8 cellular contexts compared by ENCODE assay signal in genomic region chr19:53908106-53908932, GRCh38. TPM values are rescaled to one million over a fixed set of nuclear protein-coding genes. Genes with fewer than 3 reads are reported as not detected.
DNase-seq lines count a peak whose midpoint lies in the region; ATAC-seq and TF ChIP-seq lines count a peak whose summit lies in the region.

No MANE protein-coding gene starts in this region.

- no peaks in the 10 kb centered on the region for H3K79me2 ChIP-seq in Karpas-422 (ENCODE audit: low read length)

- CTCF ChIA-PET in activated CD8-positive, alpha-beta memory T cell treated with anti-CD3 and anti-CD28 coated beads, Interleukin-2, amount 10 ng/mL, durations not matched to agents 7 days and 5 days (lab: Charles Lee) = interaction anchor here (2.0 kb wide), 1 partner anchor 115 kb away, joined by 8 read pairs; no protein-coding TSS in a partner anchor

- H3K36me3 ChIP-seq in CD4-positive, CD25-positive, alpha-beta regulatory T cell (ENCODE audit: control insufficient read depth, insufficient read depth, low read length) = no peaks in the 10 kb centered on the region
- no peaks in the 10 kb centered on the region for H3K36me3 ChIP-seq in Karpas-422 (ENCODE audit: insufficient read depth, low read length)
- H3K36me3 ChIP-seq in endodermal cell (ENCODE audit: control insufficient read depth, insufficient read depth, low read length) = no peaks in the 10 kb centered on the region
- H3K36me3 ChIP-seq in upper lobe of right lung = no peaks in the 10 kb centered on the region

- peak in 2 of 3 donors; percentile 18 to 43 for DNase-seq in CD4-positive, CD25-positive, alpha-beta regulatory T cell
- peak; percentile 68 for DNase-seq in Karpas-422
- peak; percentile 64 for DNase-seq in activated CD8-positive, alpha-beta memory T cell treated with anti-CD3 and anti-CD28 coated beads, Interleukin-2, amount 10 ng/mL, durations not matched to agents 7 days and 5 days
- peak; percentile 95 for DNase-seq in endodermal cell
- no peak for DNase-seq in upper lobe of right lung
- DNase-seq in NCI-H774 (lab: John Stamatoyannopoulos, UW) = no peak

- no peak overlapping the region for H3K4me3 ChIP-seq in CD4-positive, CD25-positive, alpha-beta regulatory T cell (ENCODE audit: low read depth, low read length)
- H3K4me3 ChIP-seq in Karpas-422 (ENCODE audit: low read length) = no peak overlapping the region
- H3K4me3 ChIP-seq in endodermal cell (ENCODE audit: low read length) = no peak overlapping the region
- no peak overlapping the region for H3K4me3 ChIP-seq in upper lobe of right lung

- no peak overlapping the region for H3K27ac ChIP-seq in CD4-positive, CD25-positive, alpha-beta regulatory T cell (ENCODE audit: insufficient read depth, low read length, poor library complexity, severe bottlenecking)
- H3K27ac ChIP-seq in Karpas-422 (ENCODE audit: low read length) = no peak overlapping the region
- no peak overlapping the region for H3K27ac ChIP-seq in endodermal cell (ENCODE audit: low read depth, low read length)
- H3K27ac ChIP-seq in upper lobe of right lung = no peak overlapping the region

- peaks cover 17% of the 10 kb centered on the region for H3K4me1 ChIP-seq in CD4-positive, CD25-positive, alpha-beta regulatory T cell (ENCODE audit: control insufficient read depth, insufficient read depth, low read length, poor library complexity, severe bottlenecking)
- H3K4me1 ChIP-seq in Karpas-422 (ENCODE audit: low read length) (no peaks in the 10 kb centered on the region), endodermal cell (ENCODE audit: control insufficient read depth, insufficient read depth, low read length) (no peaks in the 10 kb centered on the region), upper lobe of right lung (no peaks in the 10 kb centered on the region)

- H3K9ac ChIP-seq in Karpas-422 (ENCODE audit: low read length) = no peak overlapping the region
- no peak overlapping the region for H3K9ac ChIP-seq in endodermal cell (ENCODE audit: extremely low read depth, low read length, poor library complexity, severe bottlenecking)

- H3K9me2 ChIP-seq in Karpas-422 (replicated peaks; ENCODE audit: insufficient read depth, low read length) = no peaks in the 10 kb centered on the region

- peaks cover 5 to 37% (median 14%) of the 10 kb centered on the region in 4 donors for H3K4me1 Mint-ChIP-seq in CD4-positive, CD25-positive, alpha-beta regulatory T cell
- H3K4me1 Mint-ChIP-seq in activated CD8-positive, alpha-beta memory T cell treated with anti-CD3 and anti-CD28 coated beads, Interleukin-2, amount 10 ng/mL, durations not matched to agents 7 days and 5 days = peaks cover 25% of the 10 kb centered on the region
- H3K4me1 Mint-ChIP-seq in endodermal cell = peaks cover 18% of the 10 kb centered on the region
- peaks cover 15% of the 10 kb centered on the region for H3K4me1 Mint-ChIP-seq in nephron

- no peak overlapping the region for H3K4me2 ChIP-seq in Karpas-422 (ENCODE audit: low read depth, low read length, poor library complexity, severe bottlenecking)

- peak; percentile 32 to 41 for ATAC-seq in CD4-positive, CD25-positive, alpha-beta regulatory T cell (ENCODE audit: low read depth in 2 of 2)
- ATAC-seq in activated CD8-positive, alpha-beta memory T cell treated with anti-CD3 and anti-CD28 coated beads, Interleukin-2, amount 10 ng/mL, durations not matched to agents 7 days and 5 days = peak; percentile 81
- ATAC-seq in upper lobe of right lung (peak; percentile 60), HG02763 (IDR thresholded peaks at IDR 0.05; ENCODE audit: unreplicated experiment) (no peak)

- peaks cover 79% of the 10 kb centered on the region for H3K27me3 Mint-ChIP-seq in CD4-positive, CD25-positive, alpha-beta regulatory T cell
- H3K27me3 Mint-ChIP-seq in activated CD8-positive, alpha-beta memory T cell treated with anti-CD3 and anti-CD28 coated beads, Interleukin-2, amount 10 ng/mL, durations not matched to agents 7 days and 5 days = peaks cover 74% of the 10 kb centered on the region
- H3K27me3 Mint-ChIP-seq in endodermal cell (ENCODE audit: insufficient read depth) = peaks cover 92% of the 10 kb centered on the region
- peaks cover 92% of the 10 kb centered on the region for H3K27me3 Mint-ChIP-seq in nephron (ENCODE audit: low read depth)

- H3K36me3 Mint-ChIP-seq in CD4-positive, CD25-positive, alpha-beta regulatory T cell = peaks cover 5% of the 10 kb centered on the region
- peaks cover 2% of the 10 kb centered on the region for H3K36me3 Mint-ChIP-seq in activated CD8-positive, alpha-beta memory T cell treated with anti-CD3 and anti-CD28 coated beads, Interleukin-2, amount 10 ng/mL, durations not matched to agents 7 days and 5 days
- H3K36me3 Mint-ChIP-seq in endodermal cell (ENCODE audit: low read depth) = no peaks in the 10 kb centered on the region
- H3K36me3 Mint-ChIP-seq in nephron (ENCODE audit: low read depth) = peaks cover 3% of the 10 kb centered on the region

- TF ChIP-seq CTCF in endodermal cell (conservative IDR thresholded peaks at IDR 0.05) (no peak), nephron (IDR thresholded peaks at IDR 0.05; ENCODE audit: unreplicated experiment in 3 of 3) (no peak), upper lobe of right lung (IDR thresholded peaks at IDR 0.05) (no peak)

- 2 to 5% methylated on average over 12 to 51 of the region's 51 CpGs for WGBS in endodermal cell (ENCODE audit: insufficient coverage in 1 of 2, insufficient read length in 1 of 2), 2 experiments

- intact Hi-C loops in upper lobe of right lung (cut with DNase I) = loop anchor here (10.0 kb wide), 1 partner anchor 116 kb away; no protein-coding TSS in a partner anchor

- no peak overlapping the region for H3K27ac Mint-ChIP-seq in CD4-positive, CD25-positive, alpha-beta regulatory T cell
- peak overlapping the region; percentile 31 for H3K27ac Mint-ChIP-seq in activated CD8-positive, alpha-beta memory T cell treated with anti-CD3 and anti-CD28 coated beads, Interleukin-2, amount 10 ng/mL, durations not matched to agents 7 days and 5 days
- no peak overlapping the region for H3K27ac Mint-ChIP-seq in endodermal cell
- peak overlapping the region in 1 of 3 experiments; percentile 56 for H3K27ac Mint-ChIP-seq in nephron

- H2AFZ ChIP-seq in Karpas-422 (ENCODE audit: low read length) = no peak overlapping the region

- peaks cover 10% of the 10 kb centered on the region for H3K27me3 ChIP-seq in CD4-positive, CD25-positive, alpha-beta regulatory T cell (ENCODE audit: control insufficient read depth, insufficient read depth, low read length)
- H3K27me3 ChIP-seq in Karpas-422 (ENCODE audit: low read length) (no peaks in the 10 kb centered on the region), endodermal cell (ENCODE audit: control insufficient read depth, insufficient read depth, low read length, poor library complexity, severe bottlenecking) (peaks cover 85% of the 10 kb centered on the region), upper lobe of right lung (peaks cover 65% of the 10 kb centered on the region)

- H3K9me3 ChIP-seq in CD4-positive, CD25-positive, alpha-beta regulatory T cell (ENCODE audit: control insufficient read depth in 2 of 2, low read length in 2 of 2) = no peaks in the 10 kb centered on the region
- H3K9me3 ChIP-seq in Karpas-422 (ENCODE audit: low read length) (no peaks in the 10 kb centered on the region), endodermal cell (ENCODE audit: control insufficient read depth, low read length) (no peaks in the 10 kb centered on the region), upper lobe of right lung (no peaks in the 10 kb centered on the region)

- H3K4me3 Mint-ChIP-seq in CD4-positive, CD25-positive, alpha-beta regulatory T cell = peak overlapping the region in 2 of 4 donors; percentile 52 to 69
- H3K4me3 Mint-ChIP-seq in activated CD8-positive, alpha-beta memory T cell treated with anti-CD3 and anti-CD28 coated beads, Interleukin-2, amount 10 ng/mL, durations not matched to agents 7 days and 5 days = no peak overlapping the region
- H3K4me3 Mint-ChIP-seq in endodermal cell (peak overlapping the region; percentile 50), nephron (peak overlapping the region; percentile 77 to 84 (median 80))

- H4K20me1 ChIP-seq in Karpas-422 (ENCODE audit: insufficient read depth, low read depth, low read length) = peaks cover 6% of the 10 kb centered on the region; the same call in 1 of the 2 replicates

- peaks cover 0 to 4% (median 0%) of the 10 kb centered on the region in 7 donors for H3K9me3 Mint-ChIP-seq in CD4-positive, CD25-positive, alpha-beta regulatory T cell
- H3K9me3 Mint-ChIP-seq in activated CD8-positive, alpha-beta memory T cell treated with anti-CD3 and anti-CD28 coated beads, Interleukin-2, amount 10 ng/mL, durations not matched to agents 7 days and 5 days (ENCODE audit: low read depth) = no peaks in the 10 kb centered on the region
- H3K9me3 Mint-ChIP-seq in endodermal cell = no peaks in the 10 kb centered on the region
- peaks cover 4% of the 10 kb centered on the region for H3K9me3 Mint-ChIP-seq in nephron

RNA-seq across cellular contexts. Expression of gene CACNG7, which starts 0.8 kb away (rescaled TPM):
- total RNA-seq in CD4-positive, CD25-positive, alpha-beta regulatory T cell = not detected
- not detected for polyA plus RNA-seq in CD4-positive, CD25-positive, alpha-beta regulatory T cell
- total RNA-seq in Karpas-422 (2014; rRNA removed; shearing (Covaris generic); ENCODE audit: low replicate concordance) = not detected in 2 replicates
- total RNA-seq in activated CD8-positive, alpha-beta memory T cell treated with anti-CD3 and anti-CD28 coated beads, Interleukin-2, amount 10 ng/mL, durations not matched to agents 7 days and 5 days = not detected
- total RNA-seq in endodermal cell (1 to 10 TPM; 2.7 to 3.4 TPM), upper lobe of right lung (not detected)
- 48.2 TPM for polyA plus RNA-seq in endodermal cell (2013, experiment 1 of 2)
- 46.4 TPM for polyA plus RNA-seq in endodermal cell (2013, experiment 2 of 2)

RNA-seq across cellular contexts. Expression of gene PRKCG, which starts 26.3 kb away (rescaled TPM):
- total RNA-seq in CD4-positive, CD25-positive, alpha-beta regulatory T cell = not detected
- polyA plus RNA-seq in CD4-positive, CD25-positive, alpha-beta regulatory T cell = not detected
- total RNA-seq in Karpas-422 (2014; rRNA removed; shearing (Covaris generic); ENCODE audit: low replicate concordance) = not detected in 2 replicates
- total RNA-seq in activated CD8-positive, alpha-beta memory T cell treated with anti-CD3 and anti-CD28 coated beads, Interleukin-2, amount 10 ng/mL, durations not matched to agents 7 days and 5 days = not detected
- total RNA-seq in endodermal cell (1 to 10 TPM; 2.7 to 5.6 TPM), upper lobe of right lung (not detected)
- 10.6 TPM for polyA plus RNA-seq in endodermal cell (2013, experiment 1 of 2)
- polyA plus RNA-seq in endodermal cell (2013, experiment 2 of 2) = 8.2 TPM

RNA-seq across cellular contexts. Expression of gene MYADM, which starts 40.6 kb away (rescaled TPM):
- total RNA-seq in CD4-positive, CD25-positive, alpha-beta regulatory T cell = 280 TPM
- 10 to 100 TPM; 26.1 to 36.3 (median 35.5) TPM for polyA plus RNA-seq in CD4-positive, CD25-positive, alpha-beta regulatory T cell
- total RNA-seq in Karpas-422 (2014; rRNA removed; shearing (Covaris generic); ENCODE audit: low replicate concordance) = not detected in 2 replicates
- total RNA-seq in activated CD8-positive, alpha-beta memory T cell treated with anti-CD3 and anti-CD28 coated beads, Interleukin-2, amount 10 ng/mL, durations not matched to agents 7 days and 5 days = 10 to 100 TPM; 52.2 to 69.4 TPM
- total RNA-seq in endodermal cell (100 to 1,000 TPM; 112 to 157 TPM), upper lobe of right lung (131 TPM)
- 65.5 TPM for polyA plus RNA-seq in endodermal cell (2013, experiment 1 of 2)
- polyA plus RNA-seq in endodermal cell (2013, experiment 2 of 2) = 69.2 TPM

RNA-seq across cellular contexts. Expression of gene CACNG8, which starts 54.4 kb away (rescaled TPM):
- not detected for total RNA-seq in CD4-positive, CD25-positive, alpha-beta regulatory T cell
- not detected for polyA plus RNA-seq in CD4-positive, CD25-positive, alpha-beta regulatory T cell
- not detected in 2 replicates for total RNA-seq in Karpas-422 (2014; rRNA removed; shearing (Covaris generic); ENCODE audit: low replicate concordance)
- total RNA-seq in activated CD8-positive, alpha-beta memory T cell treated with anti-CD3 and anti-CD28 coated beads, Interleukin-2, amount 10 ng/mL, durations not matched to agents 7 days and 5 days = not detected
- total RNA-seq in endodermal cell (1 to 10 TPM in 1 of 2 donors, under 1 TPM in 1; 0.48 to 4.8 TPM), upper lobe of right lung (0.12 TPM)
- polyA plus RNA-seq in endodermal cell (2013, experiment 1 of 2) = 2.4 TPM
- polyA plus RNA-seq in endodermal cell (2013, experiment 2 of 2) = 2.1 TPM

Comparison
In these comparisons a context has a peak if more than half of its experiments do, and no peak if none do; other contexts are left out.
1. DNase-seq: peak in CD4-positive, CD25-positive, alpha-beta regulatory T cell (2 of 3), Karpas-422 (single experiment), activated CD8-positive, alpha-beta memory T cell treated with anti-CD3 and anti-CD28 coated beads, Interleukin-2, amount 10 ng/mL, durations not matched to agents 7 days and 5 days (single experiment) and endodermal cell (single experiment); none in upper lobe of right lung (single experiment) and NCI-H774 (single experiment).
2. RNA of gene MYADM, which starts 40.6 kb away (total RNA-seq): 280 TPM in CD4-positive, CD25-positive, alpha-beta regulatory T cell (single experiment), 112 to 157 TPM in endodermal cell, 131 TPM in upper lobe of right lung (single experiment) and 52.2 to 69.4 TPM in activated CD8-positive, alpha-beta memory T cell treated with anti-CD3 and anti-CD28 coated beads, Interleukin-2, amount 10 ng/mL, durations not matched to agents 7 days and 5 days; not detected in Karpas-422; every median in the first group is over 10 times any median in the second.